Comparison of ENCODE assay signal across 1 cellular context in genomic region chr12:114684098-114684869, GRCh38.
TF ChIP-seq lines count a peak whose summit lies in the region.

TBX3 (minus strand) TSS chr12:114684175; CDS start chr12:114683200, 975 bp downstream.

TF ChIP-seq in HepG2, 621 proteins besides CTCF, POLR2A, EP300 and RAD21 (continued from another document and continues in another):
- TF ChIP-seq RERE (CRISPR knock-in tag; IDR thresholded peaks at IDR 0.05; ENCODE audit: low read depth) = peak; percentile 89; the same call in 1 of the 2 replicates
- TF ChIP-seq ZFYVE20 (CRISPR knock-in tag; IDR thresholded peaks at IDR 0.05; ENCODE audit: borderline replicate concordance, low read depth) = no peak
- TF ChIP-seq IRF9 (CRISPR knock-in tag; IDR thresholded peaks at IDR 0.05; ENCODE audit: borderline replicate concordance) = peak; percentile 42; the same call in 1 of the 2 replicates
- TF ChIP-seq ZKSCAN8 (CRISPR knock-in tag; IDR thresholded peaks at IDR 0.05; ENCODE audit: borderline replicate concordance) = peak; percentile 75; the same call in 1 of the 2 replicates
- no peak for TF ChIP-seq ZBTB46 (CRISPR knock-in tag; IDR thresholded peaks at IDR 0.05; ENCODE audit: borderline replicate concordance)
- peak; percentile 80; the same call in 1 of the 2 replicates for TF ChIP-seq EEA1 (CRISPR knock-in tag; IDR thresholded peaks at IDR 0.05; ENCODE audit: borderline replicate concordance)
- TF ChIP-seq CSRNP1 (CRISPR knock-in tag; IDR thresholded peaks at IDR 0.05) = peak; percentile 82; the same call in 1 of the 2 replicates
- TF ChIP-seq FOXO1 (CRISPR knock-in tag; IDR thresholded peaks at IDR 0.05) = peak; percentile 78
- no peak for TF ChIP-seq ZNF652 (CRISPR knock-in tag; IDR thresholded peaks at IDR 0.05; ENCODE audit: borderline replicate concordance, low read depth)
- no peak for TF ChIP-seq ISX (CRISPR knock-in tag; conservative IDR thresholded peaks at IDR 0.05)
- peak; percentile 85 for TF ChIP-seq HDAC1 (CRISPR knock-in tag; IDR thresholded peaks at IDR 0.05)
- TF ChIP-seq IKZF5 (CRISPR knock-in tag; IDR thresholded peaks at IDR 0.05) = peak; percentile 20
- TF ChIP-seq ELF3 (CRISPR knock-in tag; IDR thresholded peaks at IDR 0.05) = peak; percentile 63; the same call in 1 of the 2 replicates
- TF ChIP-seq SSRP1 (CRISPR knock-in tag; IDR thresholded peaks at IDR 0.05) = no peak
- TF ChIP-seq SKIL (CRISPR knock-in tag; IDR thresholded peaks at IDR 0.05; ENCODE audit: borderline replicate concordance) = peak; percentile 82
- peak; percentile 93 for TF ChIP-seq HNRNPK (IDR thresholded peaks at IDR 0.05; ENCODE audit: low read depth, low read length, poor library complexity, severe bottlenecking)
- 0 out of 2 replicates have a peak, but pooled peaks have one; percentile 57 for TF ChIP-seq ZNF276 (CRISPR knock-in tag; IDR thresholded peaks at IDR 0.05; ENCODE audit: low read depth)
- TF ChIP-seq CREB1 (IDR thresholded peaks at IDR 0.05) = peak; percentile 68
- 0 out of 2 replicates have a peak, but pooled peaks have one; percentile 63 for TF ChIP-seq CREB1 (CRISPR knock-in tag; IDR thresholded peaks at IDR 0.05)
- TF ChIP-seq ZNF709 (CRISPR knock-in tag; IDR thresholded peaks at IDR 0.05) = no peak
- no peak for TF ChIP-seq ZFP62 (CRISPR knock-in tag; IDR thresholded peaks at IDR 0.05)
- no peak for TF ChIP-seq MZF1 (CRISPR knock-in tag; IDR thresholded peaks at IDR 0.05; ENCODE audit: borderline replicate concordance)
- TF ChIP-seq DPF2 (CRISPR knock-in tag; IDR thresholded peaks at IDR 0.05; ENCODE audit: borderline replicate concordance, low read depth) = no peak; the same call in 1 of the 2 replicates
- peak; percentile 33; the same call in 1 of the 2 replicates for TF ChIP-seq ZSCAN12 (CRISPR knock-in tag; IDR thresholded peaks at IDR 0.05)
- TF ChIP-seq ATF5 (CRISPR knock-in tag; IDR thresholded peaks at IDR 0.05; ENCODE audit: low read depth) = no peak; the same call in 1 of the 2 replicates
- no peak for TF ChIP-seq GPBP1L1 (CRISPR knock-in tag; IDR thresholded peaks at IDR 0.05)
- peak; percentile 53; the same call in 1 of the 2 replicates for TF ChIP-seq RARA (CRISPR knock-in tag; IDR thresholded peaks at IDR 0.05)
- TF ChIP-seq MYC (CRISPR knock-in tag; IDR thresholded peaks at IDR 0.05; ENCODE audit: borderline replicate concordance) = peak; percentile 89; the same call in 1 of the 2 replicates
- peak; percentile 39; the same call in 1 of the 2 replicates for TF ChIP-seq ATF2 (CRISPR knock-in tag; IDR thresholded peaks at IDR 0.05)
- peak; percentile 29; the same call in 1 of the 2 replicates for TF ChIP-seq NKX3-1 (CRISPR knock-in tag; IDR thresholded peaks at IDR 0.05)
- TF ChIP-seq ZNF781 (CRISPR knock-in tag; IDR thresholded peaks at IDR 0.05; ENCODE audit: borderline replicate concordance, not compliant biosample characterization) = no peak
- peak; percentile 62; the same call in 1 of the 2 replicates for TF ChIP-seq TSC22D2 (CRISPR knock-in tag; IDR thresholded peaks at IDR 0.05; ENCODE audit: borderline replicate concordance)
- 0 out of 2 replicates have a peak, but pooled peaks have one; percentile 21 for TF ChIP-seq ZNF576 (CRISPR knock-in tag; IDR thresholded peaks at IDR 0.05)
- 0 out of 2 replicates have a peak, but pooled peaks have one; percentile 66 for TF ChIP-seq ZNF253 (CRISPR knock-in tag; IDR thresholded peaks at IDR 0.05; ENCODE audit: borderline replicate concordance)
